In the genomic region with DNA sequence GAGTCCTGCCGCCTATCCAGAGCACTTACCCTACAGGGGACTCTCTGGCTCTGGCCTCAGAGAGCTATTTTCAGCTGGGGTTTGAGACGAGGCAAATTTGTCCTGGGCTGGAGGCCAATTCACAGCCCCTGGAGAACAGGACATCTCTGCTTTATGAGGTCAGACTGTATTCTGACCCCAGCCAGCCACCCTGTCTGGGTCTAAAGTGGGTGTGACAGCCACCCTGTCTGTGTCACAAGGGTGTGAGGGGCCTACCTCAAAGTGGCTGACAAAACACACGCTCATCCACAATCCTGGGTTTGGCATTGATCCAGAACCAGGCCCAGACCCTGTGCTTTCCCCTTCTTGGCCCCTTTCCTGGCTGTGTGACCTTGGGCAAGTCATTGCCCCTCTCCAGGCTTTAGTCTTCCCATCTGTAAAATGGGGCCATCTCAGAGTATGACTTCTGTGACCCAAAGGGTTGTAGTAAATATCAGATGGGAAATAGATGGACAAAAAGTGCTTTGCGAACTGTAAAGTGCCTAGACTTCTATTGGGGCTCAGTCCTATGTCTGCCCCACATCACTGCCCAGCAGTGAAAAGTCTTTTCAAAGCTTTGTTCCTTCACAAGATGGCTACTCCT, we compare ENCODE assay signal across 20 cellular contexts. TPM values are rescaled to one million over a fixed set of nuclear protein-coding genes. Genes with fewer than 3 reads are reported as not detected.
A peak's percentile ranks its signal among the peaks of the same experiment; 100 is the strongest.
DNase-seq lines count a peak whose midpoint lies in the region; ATAC-seq, FAIRE-seq and TF ChIP-seq lines count a peak whose summit lies in the region.
"Had no signal": no experiment of that assay in that cellular context is flagged by ENCODE, and none has a peak within 500 bp of the region (broad histone marks: within the 10 kb centered on the region; RNA-seq: fewer than 3 reads in every experiment).

No MANE protein-coding gene starts in this region.

- no peak for DNase-seq in HTR-8/SVneo (ENCODE audit: insufficient read length, low spot score)
- DNase-seq in coronary artery (ENCODE audit: low spot score): peak; percentile 82
- DNase-seq in islet precursor cell: peak; percentile 53
- peak; percentile 34 for DNase-seq in sciatic nerve (ENCODE audit: low spot score)
- no peak for DNase-seq in effector CD8-positive, alpha-beta T cell (lab: John Stamatoyannopoulos, UW)
- no peak for DNase-seq in NCI-H1105 treated with DMSO at 0.1 percent for 48 hours (lab: John Stamatoyannopoulos, UW)
- no peak for DNase-seq in spleen
- DNase-seq: activated CD4-positive, alpha-beta T cell treated with anti-CD3 and anti-CD28 coated beads, Interleukin-2, amount 50 U/mL, for 4 hours; activated CD8-positive, alpha-beta memory T cell treated with anti-CD3 and anti-CD28 coated beads, Interleukin-2, amount 50 U/mL, for 4 hours; KBM-7; left lung; MM.1S; NCI-H1436 treated with DMSO at 0.1 percent for 48 hours; NCI-H510A treated with DMSO at 0.1 percent for 48 hours had no signal

- no peaks in the 10 kb centered on the region for H3K36me3 ChIP-seq in spleen
- H3K36me3 ChIP-seq: left lung, Peyer's patch had no signal

- H3K27me3 ChIP-seq in spleen (replicated peaks in 1 of 7): no peaks in the 10 kb centered on the region
- H3K27me3 ChIP-seq: left lung, Peyer's patch had no signal

- H3K4me3 ChIP-seq in coronary artery (no peak overlapping the region), spleen (no peak overlapping the region)
- H3K4me3 ChIP-seq: left lung, Peyer's patch had no signal

- no peak for TF ChIP-seq POLR2A in spleen (IDR thresholded peaks at IDR 0.05)

- TF ChIP-seq CTCF in coronary artery (IDR thresholded peaks at IDR 0.05) (no peak), spleen (IDR thresholded peaks at IDR 0.05 in 8 of 11, conservative IDR thresholded peaks at IDR 0.05 in 3 of 11) (no peak)

- H3K9me3 ChIP-seq in spleen: no peaks in the 10 kb centered on the region
- H3K9me3 ChIP-seq: left lung, Peyer's patch had no signal

- WGBS in spleen, 5 donors: 70 to 82% (median 76%) methylated on average over 3 to 4 of the region's 4 CpGs

- intact Hi-C loops in sciatic nerve (cut with DNase I) (no loop called here), spleen (cut with DNase I; ENCODE audit: low total_unique reads) (no loop called here)

- ATAC-seq in sciatic nerve (no peak), GM21717 (IDR thresholded peaks at IDR 0.05; ENCODE audit: unreplicated experiment) (no peak)
- ATAC-seq: left lung had no signal

- FAIRE-seq in HTR-8/SVneo (lab: Jason Lieb, UNC): peak; percentile 31
- FAIRE-seq: GM18507, H54, urothelium cell line had no signal

- peaks cover 0 to 9% (median 0%) of the 10 kb centered on the region in 6 donors for H3K4me1 ChIP-seq in spleen
- H3K4me1 ChIP-seq: Peyer's patch had no signal

- H3K27ac ChIP-seq in coronary artery (peak overlapping the region; percentile 71 to 86), spleen (no peak overlapping the region)
- H3K27ac ChIP-seq: left lung, Peyer's patch had no signal

RNA-seq across cellular contexts. Expression of gene TGM2, which starts 44.1 kb away (rescaled TPM):
- total RNA-seq in sciatic nerve: 70.3 TPM
- 100 to 1,000 TPM in 1 of 7 donors, 10 to 100 TPM in 6; 60.2 to 167 (median 87.6) TPM for total RNA-seq in spleen
- 10 to 100 TPM in 2 of 3 donors, 1 to 10 TPM in 1; 9.3 to 35.3 (median 19.8) TPM for polyA plus RNA-seq in spleen

RNA-seq across cellular contexts. Expression of gene KIAA1755, which starts 51.4 kb away (rescaled TPM):
- total RNA-seq in sciatic nerve (56.0 TPM), spleen (1 to 10 TPM in 6 of 7 donors, under 1 TPM in 1; 0.51 to 5.3 (median 3.5) TPM)
- 1 to 10 TPM; 4.6 to 7.3 (median 4.8) TPM for polyA plus RNA-seq in spleen
- total RNA-seq: G401 had no signal

Comparison
In these comparisons a context has a peak if more than half of its experiments do, and no peak if none do; other contexts are left out.
1. DNase-seq: peak in coronary artery (single experiment), islet precursor cell (single experiment) and sciatic nerve (single experiment); none in HTR-8/SVneo (single experiment), effector CD8-positive, alpha-beta T cell (single experiment), NCI-H1105 treated with DMSO at 0.1 percent for 48 hours (single experiment) and spleen (single experiment).
2. H3K27ac ChIP-seq: peak in coronary artery (2 of 2); none in spleen (0 of 8).